1 cellular context compared by ENCODE assay signal in the genomic region with DNA sequence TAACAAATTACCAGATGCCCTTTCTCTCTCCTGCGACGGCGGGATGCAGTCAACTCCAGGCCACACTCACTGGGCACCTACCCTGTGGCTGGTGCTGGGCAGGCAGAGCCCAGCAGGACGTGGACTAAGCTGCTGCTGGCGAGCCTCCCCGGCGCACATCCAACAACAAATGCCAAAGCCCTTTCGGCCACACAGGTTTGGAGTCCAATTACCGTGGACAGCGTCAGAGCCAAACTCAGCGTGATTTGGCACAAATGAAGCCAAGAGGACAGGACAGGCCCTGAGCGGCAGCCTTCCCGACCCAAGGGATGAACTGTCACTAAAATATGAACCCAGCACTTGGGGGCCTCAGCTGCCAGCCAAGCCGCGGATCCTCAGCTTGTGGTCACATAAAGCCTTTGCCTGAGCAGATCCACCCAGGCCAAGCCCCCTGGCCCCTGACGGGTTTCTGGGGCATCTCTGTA.
A peak's percentile ranks its signal among the peaks of the same experiment; 100 is the strongest.
TF ChIP-seq lines count a peak whose summit lies in the region.

No MANE protein-coding gene starts in this region.

TF ChIP-seq in liver, 16 proteins besides CTCF, POLR2A, EP300 and RAD21 (continued from another document):
- TF ChIP-seq, protein P1, sequence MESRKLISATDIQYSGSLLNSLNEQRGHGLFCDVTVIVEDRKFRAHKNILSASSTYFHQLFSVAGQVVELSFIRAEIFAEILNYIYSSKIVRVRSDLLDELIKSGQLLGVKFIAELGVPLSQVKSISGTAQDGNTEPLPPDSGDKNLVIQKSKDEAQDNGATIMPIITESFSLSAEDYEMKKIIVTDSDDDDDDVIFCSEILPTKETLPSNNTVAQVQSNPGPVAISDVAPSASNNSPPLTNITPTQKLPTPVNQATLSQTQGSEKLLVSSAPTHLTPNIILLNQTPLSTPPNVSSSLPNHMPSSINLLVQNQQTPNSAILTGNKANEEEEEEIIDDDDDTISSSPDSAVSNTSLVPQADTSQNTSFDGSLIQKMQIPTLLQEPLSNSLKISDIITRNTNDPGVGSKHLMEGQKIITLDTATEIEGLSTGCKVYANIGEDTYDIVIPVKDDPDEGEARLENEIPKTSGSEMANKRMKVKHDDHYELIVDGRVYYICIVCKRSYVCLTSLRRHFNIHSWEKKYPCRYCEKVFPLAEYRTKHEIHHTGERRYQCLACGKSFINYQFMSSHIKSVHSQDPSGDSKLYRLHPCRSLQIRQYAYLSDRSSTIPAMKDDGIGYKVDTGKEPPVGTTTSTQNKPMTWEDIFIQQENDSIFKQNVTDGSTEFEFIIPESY (IDR thresholded peaks at IDR 0.05), result peak; percentile 76
- TF ChIP-seq SP1 (IDR thresholded peaks at IDR 0.05) (no peak), HNF4G (IDR thresholded peaks at IDR 0.05) (no peak), YY1 (IDR thresholded peaks at IDR 0.05) (peak; percentile 84), FOXA1 (IDR thresholded peaks at IDR 0.05) (no peak)
